27 cellular contexts compared by ENCODE assay signal in genomic region chr17:55208078-55208812, GRCh38.
"Had no signal": no experiment of that assay in that cellular context is flagged by ENCODE, and none has a peak within 500 bp of the region (broad histone marks: within the 10 kb centered on the region; RNA-seq: fewer than 3 reads in every experiment).

No MANE protein-coding gene starts in this region.

- H3K4me3 Mint-ChIP-seq: mesothelial cell of epicardium; naive thymus-derived CD4-positive, alpha-beta T cell; natural killer cell treated with Interleukin-12 subunit alpha and Interleukin-12 subunit beta and Interleukin-15 and Interleukin-18, amount 100 ng/mL, for 72 hours; stimulated activated effector memory CD8-positive, alpha-beta T cell treated with anti-CD3 and anti-CD28 coated beads, Interleukin-12 subunit alpha, Interleukin-12 subunit beta, amount 100 ng/mL, for 72 hours; stimulated activated naive CD8-positive, alpha-beta T cell treated with anti-CD3 and anti-CD28 coated beads, Interleukin-15, Interleukin-2, amounts not matched to agents 100 ng/mL and 50 ng/mL, for 24 hours had no signal

- H3K36me3 Mint-ChIP-seq: naive thymus-derived CD4-positive, alpha-beta T cell; natural killer cell treated with Interleukin-12 subunit alpha and Interleukin-12 subunit beta and Interleukin-15 and Interleukin-18, amount 100 ng/mL, for 72 hours; stimulated activated effector memory CD8-positive, alpha-beta T cell treated with anti-CD3 and anti-CD28 coated beads, Interleukin-12 subunit alpha, Interleukin-12 subunit beta, amount 100 ng/mL, for 72 hours had no signal

- H3K36me3 ChIP-seq: left lung, lower lobe of right lung, pancreas, prostate gland, spleen, suprapubic skin, thoracic aorta, tibial artery, upper lobe of right lung had no signal

- H3K27ac ChIP-seq: left lung, lower lobe of right lung, pancreas, prostate gland, skin epidermis, spleen, suprapubic skin, thoracic aorta, tibial artery, upper lobe of right lung had no signal

- H3K9me3 ChIP-seq: left lung, lower lobe of right lung, pancreas, prostate gland, suprapubic skin, thoracic aorta, tibial artery, upper lobe of right lung had no signal

- H3K27ac Mint-ChIP-seq: mesothelial cell of epicardium; naive thymus-derived CD4-positive, alpha-beta T cell; natural killer cell treated with Interleukin-12 subunit alpha and Interleukin-12 subunit beta and Interleukin-15 and Interleukin-18, amount 100 ng/mL, for 72 hours; stimulated activated effector memory CD8-positive, alpha-beta T cell treated with anti-CD3 and anti-CD28 coated beads, Interleukin-12 subunit alpha, Interleukin-12 subunit beta, amount 100 ng/mL, for 72 hours; stimulated activated naive CD8-positive, alpha-beta T cell treated with anti-CD3 and anti-CD28 coated beads, Interleukin-15, Interleukin-2, amounts not matched to agents 100 ng/mL and 50 ng/mL, for 24 hours had no signal

- H3K4me3 ChIP-seq: left lung, lower lobe of right lung, pancreas, prostate gland, skin epidermis, spleen, suprapubic skin, thoracic aorta, tibial artery, upper lobe of right lung had no signal

- DNase-seq: hippocampal formation; kidney glomerular epithelial cell; left cardiac atrium; left lung; lower lobe of right lung; mammary epithelial cell; mesendoderm; naive thymus-derived CD4-positive, alpha-beta T cell; pancreas; posterior cingulate gyrus; retina; right cardiac atrium; spleen; stimulated activated CD4-positive, alpha-beta T cell treated with anti-CD3 and anti-CD28 coated beads, Interleukin-4, amount 100 ng/mL, for 24 hours; stimulated activated naive CD4-positive, alpha-beta T cell; tibial artery; trophoblast cell; upper lobe of right lung had no signal

- ATAC-seq: left cardiac atrium; left lung; lower lobe of right lung; naive thymus-derived CD4-positive, alpha-beta T cell; pancreas; right cardiac atrium; sciatic nerve; stimulated activated effector memory CD8-positive, alpha-beta T cell treated with anti-CD3 and anti-CD28 coated beads, Interleukin-12 subunit alpha, Interleukin-12 subunit beta, amount 100 ng/mL, for 72 hours; upper lobe of right lung had no signal

- H3K4me1 ChIP-seq: left lung, lower lobe of right lung, pancreas, prostate gland, spleen, suprapubic skin, tibial artery, upper lobe of right lung had no signal

- H3K9me3 Mint-ChIP-seq: natural killer cell treated with Interleukin-12 subunit alpha and Interleukin-12 subunit beta and Interleukin-15 and Interleukin-18, amount 100 ng/mL, for 72 hours had no signal
